Comparison of ENCODE assay signal across 28 cellular contexts in genomic region chr4:107599841-107600240, GRCh38.
DNase-seq lines count a peak whose midpoint lies in the region; ATAC-seq, FAIRE-seq and TF ChIP-seq lines count a peak whose summit lies in the region.
"Had no signal": no experiment of that assay in that cellular context is flagged by ENCODE, and none has a peak within 500 bp of the region (broad histone marks: within the 10 kb centered on the region; RNA-seq: fewer than 3 reads in every experiment).

No MANE protein-coding gene starts in this region.

- H3K27me3 Mint-ChIP-seq in Caco-2 (ENCODE audit: insufficient read depth, unreplicated experiment) (no peaks in the 10 kb centered on the region), progenitor cell of endocrine pancreas (no peaks in the 10 kb centered on the region)
- peaks cover 0 to 24% of the 10 kb centered on the region in 2 donors for H3K27me3 Mint-ChIP-seq in effector memory CD8-positive, alpha-beta T cell
- H3K27me3 Mint-ChIP-seq: stimulated activated naive B cell treated with anti-CD40 and anti-IgM and Interleukin-4, amounts not matched to agents 10 μg/mL and 1 μg/mL and 100 μg/mL, for 72 hours had no signal

- TF ChIP-seq CTCF in Caco-2 (IDR thresholded peaks at IDR 0.05; ENCODE audit: insufficient read depth in 1 of 2, low read depth in 1 of 2, low read length in 1 of 2, severe bottlenecking in 1 of 2, unreplicated experiment in 1 of 2) = no peak
- TF ChIP-seq CTCF in H1 (IDR thresholded peaks at IDR 0.05; ENCODE audit: control extremely low read depth in 1 of 3, insufficient read depth in 1 of 3, low read depth in 1 of 3, low read length in 3 of 3) = no peak
- no peak for TF ChIP-seq CTCF in progenitor cell of endocrine pancreas (IDR thresholded peaks at IDR 0.05; ENCODE audit: unreplicated experiment)
- TF ChIP-seq CTCF in GM10248 (IDR thresholded peaks at IDR 0.05; ENCODE audit: control extremely low read depth, extremely low read depth, low read depth, missing control alignments) = no peak

- no peak overlapping the region for H3K4me3 ChIP-seq in Caco-2 (ENCODE audit: low read depth, low read length)
- H3K4me3 ChIP-seq in SJCRH30 = no peak overlapping the region
- H3K4me3 ChIP-seq in H1 (ENCODE audit: extremely low read depth in 1 of 4, insufficient read depth in 2 of 4, low read depth in 3 of 4, low read length in 4 of 4) = no peak overlapping the region
- H3K4me3 ChIP-seq: A549; BLaER1 treated with 17β-estradiol and CSF1 and Interleukin-3, amounts not matched to agents 10 nM and 100 nM; dorsolateral prefrontal cortex; suprapubic skin; vagina had no signal

- H3K18ac ChIP-seq in H1 (ENCODE audit: extremely low read depth, low read length) = no peak overlapping the region

- no peaks in the 10 kb centered on the region for H3K79me2 ChIP-seq in H1 (ENCODE audit: control insufficient read depth in 1 of 2, insufficient read depth in 2 of 2, low read length in 2 of 2)

- no peak overlapping the region for H3K4ac ChIP-seq in H1 (replicated peaks; ENCODE audit: insufficient read length, low read depth, low read length)

- POLR2A ChIA-PET in Caco-2 (lab: Charles Lee) = no interaction called here
- POLR2A ChIA-PET in H1 (lab: Charles Lee; ENCODE audit: partially characterized antibody) = no interaction called here
- POLR2A ChIA-PET in GM10248 (lab: Yijun Ruan, JAX) = interaction anchor here (0.7 kb wide), 1 partner anchor 20 kb away, joined by 3 read pairs; no protein-coding TSS in a partner anchor

- FAIRE-seq in H1 (lab: Jason Lieb, UNC) = no peak
- FAIRE-seq: A549 had no signal

- H3K4me1 Mint-ChIP-seq in Caco-2 (ENCODE audit: low read depth, unreplicated experiment) (peaks cover 10% of the 10 kb centered on the region), progenitor cell of endocrine pancreas (ENCODE audit: low read depth) (peaks cover 14% of the 10 kb centered on the region)
- no peaks in the 10 kb centered on the region for H3K4me1 Mint-ChIP-seq in effector memory CD8-positive, alpha-beta T cell (ENCODE audit: low read depth in 2 of 2)
- H3K4me1 Mint-ChIP-seq: activated CD4-positive, alpha-beta T cell treated with anti-CD3 and anti-CD28 coated beads, Interleukin-2, amount 10 ng/mL, durations not matched to agents 24 days and 14 days; central memory CD8-positive, alpha-beta T cell; memory B cell; naive thymus-derived CD4-positive, alpha-beta T cell; stimulated activated naive B cell treated with anti-CD40 and anti-IgM and Interleukin-4, amounts not matched to agents 10 μg/mL and 1 μg/mL and 100 μg/mL, for 72 hours had no signal

- no peak overlapping the region for H3K23ac ChIP-seq in H1 (ENCODE audit: insufficient read length)

- H4K5ac ChIP-seq in H1 (ENCODE audit: insufficient read length, low read depth, low read length) = no peak overlapping the region

- no peak for TF ChIP-seq EP300 in H1 (IDR thresholded peaks at IDR 0.05; ENCODE audit: borderline replicate concordance in 1 of 2, low read depth in 2 of 2, low read length in 2 of 2)

- DNase-seq in Caco-2 = no peak
- no peak for DNase-seq in SJCRH30
- no peak for DNase-seq in H1 (ENCODE audit: low read depth in 1 of 2, low spot score in 2 of 2)
- DNase-seq in progenitor cell of endocrine pancreas (ENCODE audit: low spot score, unreplicated experiment) = no peak
- no peak for DNase-seq in effector memory CD8-positive, alpha-beta T cell
- DNase-seq in NCI-H446 treated with DMSO at 0.1 percent for 48 hours (lab: John Stamatoyannopoulos, UW) = no peak
- DNase-seq in GM10248 (ENCODE audit: extremely low spot score) = no peak
- DNase-seq: activated CD4-positive, alpha-beta T cell treated with anti-CD3 and anti-CD28 coated beads, Interleukin-2, amount 10 ng/mL, durations not matched to agents 24 days and 14 days; activated naive CD4-positive, alpha-beta T cell; activated T-cell treated with anti-CD3 and anti-CD28 coated beads, Interleukin-2, amount 50 U/mL, for 48 hours; DND-41; dorsolateral prefrontal cortex; head of caudate nucleus; KG1; naive thymus-derived CD4-positive, alpha-beta T cell; NCI-H1436 treated with DMSO at 0.1 percent for 48 hours; NCI-H524; stimulated activated CD4-positive, alpha-beta T cell treated with anti-CD3 and anti-CD28 coated beads, Interleukin-4, amount 100 ng/mL, for 1 hour; stimulated activated naive B cell treated with anti-CD40 and anti-IgM and Interleukin-4, amounts not matched to agents 10 μg/mL and 1 μg/mL and 100 μg/mL, for 72 hours had no signal

- H3K27me3 ChIP-seq in Caco-2 (replicated peaks; ENCODE audit: control insufficient read depth, insufficient read depth, low read length) = no peaks in the 10 kb centered on the region
- H3K27me3 ChIP-seq in SJCRH30 = no peaks in the 10 kb centered on the region
- H3K27me3 ChIP-seq in H1 (replicated peaks in 1 of 4; ENCODE audit: control insufficient read depth in 3 of 4, extremely low read depth in 1 of 4, insufficient read depth in 3 of 4, low read length in 3 of 4) = no peaks in the 10 kb centered on the region
- H3K27me3 ChIP-seq: BLaER1 treated with 17β-estradiol and CSF1 and Interleukin-3, amounts not matched to agents 10 nM and 100 nM; dorsolateral prefrontal cortex; suprapubic skin; vagina had no signal

- no peaks in the 10 kb centered on the region for H3K36me3 ChIP-seq in Caco-2 (ENCODE audit: control insufficient read depth, insufficient read depth, low read length)
- H3K36me3 ChIP-seq in SJCRH30 = no peaks in the 10 kb centered on the region
- no peaks in the 10 kb centered on the region for H3K36me3 ChIP-seq in H1 (ENCODE audit: control insufficient read depth in 2 of 4, insufficient read depth in 4 of 4, low read length in 3 of 4)
- H3K36me3 ChIP-seq: BLaER1 treated with 17β-estradiol and CSF1 and Interleukin-3, amounts not matched to agents 10 nM and 100 nM; suprapubic skin; vagina had no signal

- no peaks in the 10 kb centered on the region for H4K20me1 ChIP-seq in H1 (replicated peaks in 1 of 2; ENCODE audit: control insufficient read depth in 1 of 2, insufficient read depth in 2 of 2, low read length in 2 of 2)
- H4K20me1 ChIP-seq: BLaER1 treated with 17β-estradiol and CSF1 and Interleukin-3, amounts not matched to agents 10 nM and 100 nM had no signal

- BruUV-seq in Caco-2 (replicated peaks; lab: Mats Ljungman, UMichigan) = no TSS peak

- H3K27ac ChIP-seq in SJCRH30 (peak overlapping the region; percentile 57; the same call in 1 of the 2 replicates), H1 (ENCODE audit: low read depth, low read length) (no peak overlapping the region)
- H3K27ac ChIP-seq: A549; BLaER1 treated with 17β-estradiol and CSF1 and Interleukin-3, amounts not matched to agents 10 nM and 100 nM; dorsolateral prefrontal cortex; suprapubic skin; vagina; VCaP had no signal

- no peak overlapping the region for H3K9ac ChIP-seq in H1 (replicated peaks in 1 of 4; ENCODE audit: extremely low read depth in 1 of 4, low read depth in 3 of 4, low read length in 3 of 4)
- H3K9ac ChIP-seq: BLaER1 treated with 17β-estradiol and CSF1 and Interleukin-3, amounts not matched to agents 10 nM and 100 nM had no signal

- ATAC-seq in effector memory CD8-positive, alpha-beta T cell (replicated peaks) = no peak
- no peak for ATAC-seq in GM19035 (IDR thresholded peaks at IDR 0.05; ENCODE audit: unreplicated experiment)
- ATAC-seq: A549; naive thymus-derived CD4-positive, alpha-beta T cell; stimulated activated naive B cell treated with anti-CD40 and anti-IgM and Interleukin-4, amounts not matched to agents 10 μg/mL and 1 μg/mL and 100 μg/mL, for 72 hours had no signal

- no peak overlapping the region for H2BK12ac ChIP-seq in H1 (ENCODE audit: low read depth, low read length)

- H4K8ac ChIP-seq in H1 (ENCODE audit: extremely low read depth, insufficient read depth, low read length) = no peak overlapping the region

- H3K23me2 ChIP-seq in H1 (ENCODE audit: low read depth, low read length) = no peaks in the 10 kb centered on the region

- CTCF ChIA-PET in Caco-2 (lab: Charles Lee) (no interaction called here), H1 (lab: Charles Lee; ENCODE audit: partially characterized antibody) (interaction anchor here (0.7 to 1.2 kb wide), 3 partner anchors 23 to 722 kb away, joined by 3 to 4 read pairs (median 3); no protein-coding TSS in a partner anchor), GM10248 (lab: Yijun Ruan, JAX) (interaction anchor here (1.3 kb wide), 1 partner anchor 12 kb away, joined by 4 read pairs; no protein-coding TSS in a partner anchor)

- no peak overlapping the region for H2BK5ac ChIP-seq in H1 (ENCODE audit: low read depth, low read length)

- intact Hi-C loops in Caco-2 (cut with micrococcal nuclease; ENCODE audit: unreplicated experiment) = no loop called here

- H3K9me3 Mint-ChIP-seq in Caco-2 (ENCODE audit: unreplicated experiment) = no peaks in the 10 kb centered on the region
- H3K9me3 Mint-ChIP-seq in progenitor cell of endocrine pancreas (ENCODE audit: low read depth) = no peaks in the 10 kb centered on the region
- H3K9me3 Mint-ChIP-seq in effector memory CD8-positive, alpha-beta T cell = no peaks in the 10 kb centered on the region
- H3K9me3 Mint-ChIP-seq: activated CD4-positive, alpha-beta T cell treated with anti-CD3 and anti-CD28 coated beads, Interleukin-2, amount 10 ng/mL, durations not matched to agents 24 days and 14 days; central memory CD8-positive, alpha-beta T cell; memory B cell; naive thymus-derived CD4-positive, alpha-beta T cell; T-helper 2 cell treated with Interferon-gamma antibody and Interleukin-4, amounts not matched to agents 5 μg/mL and 100 μg/mL, for 36 hours had no signal

- H3K27ac Mint-ChIP-seq in Caco-2 (ENCODE audit: unreplicated experiment) = peak overlapping the region; percentile 50
- H3K27ac Mint-ChIP-seq in progenitor cell of endocrine pancreas = peak overlapping the region; percentile 91
- no peak overlapping the region for H3K27ac Mint-ChIP-seq in effector memory CD8-positive, alpha-beta T cell
- H3K27ac Mint-ChIP-seq: activated CD4-positive, alpha-beta T cell treated with anti-CD3 and anti-CD28 coated beads, Interleukin-2, amount 10 ng/mL, durations not matched to agents 24 days and 14 days; memory B cell; naive thymus-derived CD4-positive, alpha-beta T cell; stimulated activated naive B cell treated with anti-CD40 and anti-IgM and Interleukin-4, amounts not matched to agents 10 μg/mL and 1 μg/mL and 100 μg/mL, for 72 hours; T-helper 2 cell treated with Interferon-gamma antibody and Interleukin-4, amounts not matched to agents 5 μg/mL and 100 μg/mL, for 36 hours had no signal

- H2AFZ ChIP-seq in H1 (ENCODE audit: low read length) = peak overlapping the region; percentile 84; the same call in 1 of the 2 replicates

- no peak overlapping the region for H3K4me2 ChIP-seq in H1 (ENCODE audit: insufficient read depth in 1 of 2, low read depth in 2 of 2, low read length in 2 of 2)
- H3K4me2 ChIP-seq: A549; BLaER1 treated with 17β-estradiol and CSF1 and Interleukin-3, amounts not matched to agents 10 nM and 100 nM had no signal

- H3K36me3 Mint-ChIP-seq in Caco-2 (ENCODE audit: insufficient read depth, unreplicated experiment) = no peaks in the 10 kb centered on the region
- no peaks in the 10 kb centered on the region for H3K36me3 Mint-ChIP-seq in progenitor cell of endocrine pancreas (ENCODE audit: insufficient read depth)
- no peaks in the 10 kb centered on the region for H3K36me3 Mint-ChIP-seq in effector memory CD8-positive, alpha-beta T cell (ENCODE audit: insufficient read depth)
- H3K36me3 Mint-ChIP-seq: memory B cell; naive thymus-derived CD4-positive, alpha-beta T cell; stimulated activated naive B cell treated with anti-CD40 and anti-IgM and Interleukin-4, amounts not matched to agents 10 μg/mL and 1 μg/mL and 100 μg/mL, for 72 hours had no signal

- H2BK15ac ChIP-seq in H1 (ENCODE audit: low read length) = no peak overlapping the region

- 82% methylated on average over 3 of the region's 3 CpGs; no CpG with 5 or more reads in 1 of the 2 experiments for WGBS in H1 (ENCODE audit: extremely low coverage in 1 of 2, insufficient coverage in 1 of 2, insufficient read length in 1 of 2, insufficient replicate concordance in 2 of 2, low coverage in 1 of 2, low lambda C conversion rate in 2 of 2, missing lambda C conversion rate in 1 of 2), 2 experiments

- H3K56ac ChIP-seq in H1 (replicated peaks; ENCODE audit: insufficient read length, low read depth, low read length) = no peak overlapping the region

- TF ChIP-seq POLR2A in H1 (IDR thresholded peaks at IDR 0.05; ENCODE audit: control extremely low read depth in 1 of 2, low read depth in 2 of 2, low read length in 2 of 2) = no peak

- H3K4me3 Mint-ChIP-seq in Caco-2 (ENCODE audit: unreplicated experiment) = no peak overlapping the region
- no peak overlapping the region for H3K4me3 Mint-ChIP-seq in progenitor cell of endocrine pancreas (ENCODE audit: low read depth)
- H3K4me3 Mint-ChIP-seq in effector memory CD8-positive, alpha-beta T cell = no peak overlapping the region
- H3K4me3 Mint-ChIP-seq: activated CD4-positive, alpha-beta T cell treated with anti-CD3 and anti-CD28 coated beads, Interleukin-2, amount 10 ng/mL, durations not matched to agents 24 days and 14 days; central memory CD8-positive, alpha-beta T cell; memory B cell; naive thymus-derived CD4-positive, alpha-beta T cell; stimulated activated naive B cell treated with anti-CD40 and anti-IgM and Interleukin-4, amounts not matched to agents 10 μg/mL and 1 μg/mL and 100 μg/mL, for 72 hours; T-helper 2 cell treated with Interferon-gamma antibody and Interleukin-4, amounts not matched to agents 5 μg/mL and 100 μg/mL, for 36 hours had no signal

- H3K4me1 ChIP-seq in Caco-2 (peaks cover 10% of the 10 kb centered on the region), SJCRH30 (peaks cover 11% of the 10 kb centered on the region), H1 (replicated peaks in 1 of 4; ENCODE audit: control insufficient read depth in 3 of 4, insufficient read depth in 4 of 4, low read length in 3 of 4) (no peaks in the 10 kb centered on the region)
- H3K4me1 ChIP-seq: A549; BLaER1 treated with 17β-estradiol and CSF1 and Interleukin-3, amounts not matched to agents 10 nM and 100 nM; suprapubic skin; vagina had no signal

- H2BK20ac ChIP-seq in H1 (ENCODE audit: low read length) = no peak overlapping the region

- no peaks in the 10 kb centered on the region for H3K79me1 ChIP-seq in H1 (ENCODE audit: low read depth, low read length)

- H3K9me3 ChIP-seq in Caco-2 = no peaks in the 10 kb centered on the region
- H3K9me3 ChIP-seq in SJCRH30 (replicated peaks) = no peaks in the 10 kb centered on the region
- no peaks in the 10 kb centered on the region for H3K9me3 ChIP-seq in H1 (ENCODE audit: insufficient read depth in 2 of 2, low read depth in 1 of 2, low read length in 1 of 2)
- H3K9me3 ChIP-seq: A549; BLaER1 treated with 17β-estradiol and CSF1 and Interleukin-3, amounts not matched to agents 10 nM and 100 nM; suprapubic skin; vagina had no signal

- no peak overlapping the region for H4K91ac ChIP-seq in H1 (replicated peaks; ENCODE audit: insufficient read length, low read length)

- H3K14ac ChIP-seq in H1 (ENCODE audit: insufficient read length) = no peak overlapping the region

- no peak overlapping the region for H2BK120ac ChIP-seq in H1 (replicated peaks; ENCODE audit: low read depth, low read length)

- no peak overlapping the region for H2AK5ac ChIP-seq in H1 (ENCODE audit: low read depth, low read length)

- no peak for TF ChIP-seq RAD21 in H1 (IDR thresholded peaks at IDR 0.05 in 1 of 2, conservative IDR thresholded peaks at IDR 0.05 in 1 of 2; ENCODE audit: low read depth in 2 of 2, low read length in 2 of 2)

Comparison
In these comparisons a context has a peak if more than half of its experiments do, and no peak if none do; other contexts are left out.
1. H3K27ac Mint-ChIP-seq: peak in Caco-2 (single experiment) and progenitor cell of endocrine pancreas (single experiment); none in effector memory CD8-positive, alpha-beta T cell (0 of 2).